Comparison of ENCODE assay signal across 8 cellular contexts in the genomic region with DNA sequence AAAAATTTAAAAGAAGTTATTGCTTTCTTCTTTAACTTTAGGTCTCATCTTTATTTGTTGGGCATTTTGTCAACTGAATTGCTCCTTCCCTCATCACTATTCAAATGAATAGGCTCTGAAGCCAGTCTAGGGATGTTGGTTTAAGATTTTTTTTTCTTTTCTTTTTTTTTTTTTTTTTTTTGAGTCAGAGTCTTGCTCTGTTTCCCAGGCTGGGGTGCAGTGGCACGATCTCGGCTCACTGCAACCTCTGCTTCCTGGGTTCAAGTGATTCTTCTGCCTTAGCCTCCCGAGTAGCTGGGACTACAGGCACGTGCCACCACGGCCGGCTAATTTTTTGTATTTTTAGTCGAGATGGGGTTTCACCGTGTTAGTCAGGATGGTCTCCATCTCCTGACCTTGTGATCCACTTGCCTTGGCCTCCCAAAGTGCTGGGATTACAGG.
DNase-seq lines count a peak whose midpoint lies in the region; ATAC-seq and TF ChIP-seq lines count a peak whose summit lies in the region.
"Not testable (repeated sequence)": the region's sequence is repeated elsewhere in the genome, so short reads cannot be mapped to it uniquely, and the experiment has no call there.

No MANE protein-coding gene starts in this region.

- peak overlapping the region; percentile 82 to 94 (median 92) for H3K9ac ChIP-seq in BLaER1 treated with 17β-estradiol and CSF1 and Interleukin-3, amounts not matched to agents 10 nM and 100 nM

- TF ChIP-seq CTCF in activated B cell treated with CpG ODN at 0.5 μM for 24 hours (IDR thresholded peaks at IDR 0.05); ascending aorta (IDR thresholded peaks at IDR 0.05): not testable (repeated sequence)

- not testable (repeated sequence) for DNase-seq in activated B cell treated with CpG ODN at 0.5 μM for 24 hours; ascending aorta (ENCODE audit: low spot score in 2 of 2); naive thymus-derived CD4-positive, alpha-beta T cell
- DNase-seq in activated CD8-positive, alpha-beta memory T cell treated with anti-CD3 and anti-CD28 coated beads for 24 hours, result peak; percentile 73
- peak; percentile 30 for DNase-seq in activated T-helper 9 cell treated with anti-CD3 and anti-CD28 coated beads, Interleukin-2, amount 50 U/mL, for 16 hours (ENCODE audit: low read depth)
- peak in 1 of 2 donors; percentile 69 for DNase-seq in stimulated activated effector memory CD8-positive, alpha-beta T cell treated with anti-CD3 and anti-CD28 coated beads, Interleukin-12 subunit alpha, Interleukin-12 subunit beta, amount 100 ng/mL, for 72 hours (ENCODE audit: low spot score in 2 of 2)

- peaks cover 60 to 82% (median 74%) of the 10 kb centered on the region in 10 experiments for H3K4me1 ChIP-seq in BLaER1 treated with 17β-estradiol and CSF1 and Interleukin-3, amounts not matched to agents 10 nM and 100 nM
- H3K4me1 ChIP-seq in ascending aorta, result peaks cover 0 to 28% of the 10 kb centered on the region in 2 donors
- H3K4me1 ChIP-seq in naive thymus-derived CD4-positive, alpha-beta T cell (ENCODE audit: control insufficient read depth in 2 of 2, insufficient read depth in 2 of 2, low read length in 2 of 2), result peaks cover 54 to 72% of the 10 kb centered on the region in 2 donors

- not testable (repeated sequence) for H3K27me3 Mint-ChIP-seq in activated B cell treated with CpG ODN at 0.5 μM for 24 hours; naive thymus-derived CD4-positive, alpha-beta T cell

- peak overlapping the region; percentile 81 for H3K27ac Mint-ChIP-seq in activated B cell treated with CpG ODN at 0.5 μM for 24 hours
- peak overlapping the region; percentile 85 to 98 (median 95) for H3K27ac Mint-ChIP-seq in naive thymus-derived CD4-positive, alpha-beta T cell
- H3K27ac Mint-ChIP-seq in stimulated activated effector memory CD8-positive, alpha-beta T cell treated with anti-CD3 and anti-CD28 coated beads, Interleukin-12 subunit alpha, Interleukin-12 subunit beta, amount 100 ng/mL, for 72 hours, result peak overlapping the region; percentile 84

- H3K9me3 Mint-ChIP-seq in activated B cell treated with CpG ODN at 0.5 μM for 24 hours; naive thymus-derived CD4-positive, alpha-beta T cell; stimulated activated effector memory CD8-positive, alpha-beta T cell treated with anti-CD3 and anti-CD28 coated beads, Interleukin-12 subunit alpha, Interleukin-12 subunit beta, amount 100 ng/mL, for 72 hours: not testable (repeated sequence)

- H4K20me1 ChIP-seq in BLaER1 treated with 17β-estradiol and CSF1 and Interleukin-3, amounts not matched to agents 10 nM and 100 nM, result peaks cover 0 to 31% (median 19%) of the 10 kb centered on the region in 11 experiments; a peak in 12 of 22 replicates

- H3K4me3 Mint-ChIP-seq in activated B cell treated with CpG ODN at 0.5 μM for 24 hours, result peak overlapping the region; percentile 80
- H3K4me3 Mint-ChIP-seq in naive thymus-derived CD4-positive, alpha-beta T cell, result peak overlapping the region; percentile 85 to 99 (median 91)
- peak overlapping the region; percentile 77 for H3K4me3 Mint-ChIP-seq in stimulated activated effector memory CD8-positive, alpha-beta T cell treated with anti-CD3 and anti-CD28 coated beads, Interleukin-12 subunit alpha, Interleukin-12 subunit beta, amount 100 ng/mL, for 72 hours

- CTCF ChIA-PET in activated B cell treated with CpG ODN at 0.5 μM for 24 hours (lab: Charles Lee), result interaction anchor here (0.9 kb wide), 1 partner anchor 59 kb away, joined by 3 read pairs; no protein-coding TSS in a partner anchor
- CTCF ChIA-PET in naive thymus-derived CD4-positive, alpha-beta T cell (lab: Charles Lee), result interaction anchor here (0.6 to 3.2 kb wide), 2 partner anchors 50 to 59 kb away, joined by 3 to 13 read pairs; no protein-coding TSS in a partner anchor

- peak overlapping the region; percentile 54 to 83 (median 78) for H3K4me3 ChIP-seq in BLaER1 treated with 17β-estradiol and CSF1 and Interleukin-3, amounts not matched to agents 10 nM and 100 nM
- H3K4me3 ChIP-seq in ascending aorta, result not testable (repeated sequence)
- peak overlapping the region; percentile 66 for H3K4me3 ChIP-seq in naive thymus-derived CD4-positive, alpha-beta T cell (ENCODE audit: low read length)

- intact Hi-C loops in activated B cell treated with CpG ODN at 0.5 μM for 24 hours (cut with micrococcal nuclease), result loop anchor here (1.0 to 10.0 kb wide), 4 partner anchors 30 to 1891 kb away; partner anchors contain the start of genes MRPL44 and RHBDD1
- intact Hi-C loops in ascending aorta (cut with DNase I), result not testable (repeated sequence)
- intact Hi-C loops in naive thymus-derived CD4-positive, alpha-beta T cell (cut with micrococcal nuclease), result loop anchor here (1.0 to 10.0 kb wide), 5 partner anchors 12 to 989 kb away; partner anchors contain the start of genes CUL3 (in 1 of the 2) and MRPL44 (in 1 of the 2)

- POLR2A ChIA-PET in activated B cell treated with CpG ODN at 0.5 μM for 24 hours (lab: Charles Lee), result interaction anchor here (1.0 to 1.8 kb wide), 6 partner anchors 10 to 45 kb away, joined by 3 to 9 read pairs (median 4); no protein-coding TSS in a partner anchor
- POLR2A ChIA-PET in naive thymus-derived CD4-positive, alpha-beta T cell (lab: Charles Lee), result interaction anchor here (0.6 to 4.7 kb wide), 9 partner anchors 8 to 312 kb away, joined by 3 to 33 read pairs (median 5); partner anchors contain the start of gene DOCK10

- not testable (repeated sequence) for H3K9me3 ChIP-seq in BLaER1 treated with 17β-estradiol and CSF1 and Interleukin-3, amounts not matched to agents 10 nM and 100 nM (replicated peaks in 1 of 11); ascending aorta; naive thymus-derived CD4-positive, alpha-beta T cell (ENCODE audit: control insufficient read depth in 2 of 3, low read length in 3 of 3)

- not testable (repeated sequence) for H3K36me3 Mint-ChIP-seq in activated B cell treated with CpG ODN at 0.5 μM for 24 hours (ENCODE audit: low read depth)
- peaks cover 0 to 43% (median 9%) of the 10 kb centered on the region in 5 donors for H3K36me3 Mint-ChIP-seq in naive thymus-derived CD4-positive, alpha-beta T cell
- peaks cover 53% of the 10 kb centered on the region for H3K36me3 Mint-ChIP-seq in stimulated activated effector memory CD8-positive, alpha-beta T cell treated with anti-CD3 and anti-CD28 coated beads, Interleukin-12 subunit alpha, Interleukin-12 subunit beta, amount 100 ng/mL, for 72 hours

- peak; percentile 14 for ATAC-seq in GM19351 (IDR thresholded peaks at IDR 0.05; ENCODE audit: unreplicated experiment)
- not testable (repeated sequence) for ATAC-seq in activated B cell treated with CpG ODN at 0.5 μM for 24 hours (ENCODE audit: low read depth); naive thymus-derived CD4-positive, alpha-beta T cell
- peak; percentile 74 for ATAC-seq in stimulated activated effector memory CD8-positive, alpha-beta T cell treated with anti-CD3 and anti-CD28 coated beads, Interleukin-12 subunit alpha, Interleukin-12 subunit beta, amount 100 ng/mL, for 72 hours

- peak overlapping the region; percentile 77 to 99 (median 90) for H3K4me2 ChIP-seq in BLaER1 treated with 17β-estradiol and CSF1 and Interleukin-3, amounts not matched to agents 10 nM and 100 nM

- H3K4me1 Mint-ChIP-seq in activated B cell treated with CpG ODN at 0.5 μM for 24 hours, result peaks cover 86% of the 10 kb centered on the region
- H3K4me1 Mint-ChIP-seq in naive thymus-derived CD4-positive, alpha-beta T cell, result peaks cover 50 to 87% (median 77%) of the 10 kb centered on the region in 7 donors
- peaks cover 66% of the 10 kb centered on the region for H3K4me1 Mint-ChIP-seq in stimulated activated effector memory CD8-positive, alpha-beta T cell treated with anti-CD3 and anti-CD28 coated beads, Interleukin-12 subunit alpha, Interleukin-12 subunit beta, amount 100 ng/mL, for 72 hours

- not testable (repeated sequence) for H3K27me3 ChIP-seq in BLaER1 treated with 17β-estradiol and CSF1 and Interleukin-3, amounts not matched to agents 10 nM and 100 nM; ascending aorta; naive thymus-derived CD4-positive, alpha-beta T cell (ENCODE audit: control insufficient read depth in 2 of 2, insufficient read depth in 2 of 2, low read length in 2 of 2)

- peak overlapping the region; percentile 65 to 98 (median 95) for H3K27ac ChIP-seq in BLaER1 treated with 17β-estradiol and CSF1 and Interleukin-3, amounts not matched to agents 10 nM and 100 nM
- peak overlapping the region; percentile 23 to 52 for H3K27ac ChIP-seq in ascending aorta
- H3K27ac ChIP-seq in naive thymus-derived CD4-positive, alpha-beta T cell (ENCODE audit: low read depth, low read length), result peak overlapping the region; percentile 84

- peaks cover 0 to 14% (median 0%) of the 10 kb centered on the region in 11 experiments; a peak in 5 of 22 replicates for H3K36me3 ChIP-seq in BLaER1 treated with 17β-estradiol and CSF1 and Interleukin-3, amounts not matched to agents 10 nM and 100 nM
- not testable (repeated sequence) for H3K36me3 ChIP-seq in ascending aorta; naive thymus-derived CD4-positive, alpha-beta T cell (ENCODE audit: control insufficient read depth in 2 of 3, insufficient read depth in 3 of 3, low read length in 3 of 3)

Comparison
In these comparisons a context has a peak if more than half of its experiments do, and no peak if none do; other contexts are left out.
1. H3K27ac ChIP-seq: peak in every context shown above with its lines; median percentile 95 in BLaER1 treated with 17β-estradiol and CSF1 and Interleukin-3, amounts not matched to agents 10 nM and 100 nM; 84 in naive thymus-derived CD4-positive, alpha-beta T cell; 38 in ascending aorta.